33 cellular contexts compared by ENCODE assay signal in the genomic region with DNA sequence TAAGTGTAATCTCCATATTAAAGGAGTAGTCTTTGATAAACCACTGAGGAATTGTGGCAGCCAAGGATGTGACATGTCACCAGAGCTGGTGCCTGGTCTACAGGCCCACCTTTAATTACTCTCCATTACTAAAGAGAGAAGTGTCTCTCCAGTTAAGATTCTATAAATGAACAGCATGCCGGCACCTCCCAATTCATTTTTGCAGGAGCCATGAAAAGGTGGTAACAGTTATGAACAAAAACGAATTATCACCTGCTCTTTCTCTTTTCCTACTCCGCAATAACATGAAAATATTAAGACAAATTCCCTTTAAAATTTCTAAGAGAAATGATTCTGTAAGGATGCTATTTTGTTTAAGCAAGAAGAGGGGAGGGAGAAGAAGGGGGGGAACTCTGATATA.
"Had no signal": no experiment of that assay in that cellular context is flagged by ENCODE, and none has a peak within 500 bp of the region (broad histone marks: within the 10 kb centered on the region; RNA-seq: fewer than 3 reads in every experiment).

No MANE protein-coding gene starts in this region.

- H3K36me3 ChIP-seq: adrenal gland, cardiac muscle cell had no signal

- H3K4me1 ChIP-seq: adrenal gland, body of pancreas had no signal

- FAIRE-seq: astrocyte, bronchial epithelial cell, TTC549 had no signal

- H3K4me3 ChIP-seq: adrenal gland, body of pancreas, cardiac muscle cell had no signal

- DNase-seq: activated B cell treated with CpG ODN at 0.5 μM for 24 hours; activated CD4-positive, alpha-beta memory T cell treated with anti-CD3 and anti-CD28 coated beads for 36 hours; activated CD4-positive, alpha-beta T cell treated with anti-CD3 and anti-CD28 coated beads for 4 hours; activated CD4-positive, alpha-beta T cell treated with anti-CD3 and anti-CD28 coated beads, Interleukin-2, amount 50 U/mL, for 1 hour; activated CD4-positive, alpha-beta T cell treated with anti-CD3 and anti-CD28 coated beads, Interleukin-2, amount 50 U/mL, for 4 hours; activated CD4-positive, CD25-positive, alpha-beta regulatory T cell treated with anti-CD3 and anti-CD28 coated beads, Interleukin-2, amount 50 U/mL, for 72 hours; activated CD8-positive, alpha-beta memory T cell treated with anti-CD3 and anti-CD28 coated beads, Interleukin-2, amount 50 U/mL, for 4 hours; activated CD8-positive, alpha-beta T cell treated with anti-CD3 and anti-CD28 coated beads for 36 hours; activated effector memory CD4-positive, alpha-beta T cell treated with anti-CD3 and anti-CD28 coated beads, Interleukin-2, amount 50 U/mL, for 16 hours; activated gamma-delta T cell treated with Interleukin-2 at 50 U/mL for 16 hours; activated naive CD4-positive, alpha-beta T cell; activated naive CD4-positive, alpha-beta T cell treated with anti-CD3 and anti-CD28 coated beads for 36 hours; activated naive CD4-positive, alpha-beta T cell treated with anti-CD3 and anti-CD28 coated beads, Interleukin-2, amount 50 U/mL, for 16 hours; activated naive CD8-positive, alpha-beta T cell treated with anti-CD3 and anti-CD28 coated beads for 36 hours; activated T-cell treated with anti-CD3 and anti-CD28 coated beads for 4 hours; activated T-cell treated with anti-CD3 and anti-CD28 coated beads, Interleukin-2, amount 50 U/mL, for 1 hour; activated T-cell treated with anti-CD3 and anti-CD28 coated beads, Interleukin-2, amount 50 U/mL, for 4 hours; activated T-cell treated with anti-CD3 and anti-CD28 coated beads, Interleukin-2, amount 50 U/mL, for 72 hours; adrenal gland; amniotic stem cell; aorta; body of pancreas; cerebellar nuclear complex; T-helper 1 cell; T-helper 2 cell; T-helper 9 cell had no signal

- H3K27ac ChIP-seq: adrenal gland, body of pancreas, cardiac muscle cell, VCaP had no signal

- ATAC-seq: activated CD8-positive, alpha-beta T cell treated with anti-CD3 and anti-CD28 coated beads for 36 hours; activated naive CD4-positive, alpha-beta T cell treated with anti-CD3 and anti-CD28 coated beads, Interleukin-2, amount 50 U/mL, for 72 hours; activated T-cell treated with anti-CD3 and anti-CD28 coated beads, Interleukin-2, amount 50 U/mL, for 4 hours; activated T-cell treated with anti-CD3 and anti-CD28 coated beads, Interleukin-2, amount 50 U/mL, for 72 hours; activated T-helper 17 cell treated with anti-CD3 and anti-CD28 coated beads, Interleukin-2, amount 50 U/mL, for 72 hours; body of pancreas had no signal

- H3K27me3 ChIP-seq: body of pancreas, cardiac muscle cell had no signal

- H3K9me3 ChIP-seq: adrenal gland, body of pancreas had no signal
